8 cellular contexts compared by ENCODE assay signal in the genomic region with DNA sequence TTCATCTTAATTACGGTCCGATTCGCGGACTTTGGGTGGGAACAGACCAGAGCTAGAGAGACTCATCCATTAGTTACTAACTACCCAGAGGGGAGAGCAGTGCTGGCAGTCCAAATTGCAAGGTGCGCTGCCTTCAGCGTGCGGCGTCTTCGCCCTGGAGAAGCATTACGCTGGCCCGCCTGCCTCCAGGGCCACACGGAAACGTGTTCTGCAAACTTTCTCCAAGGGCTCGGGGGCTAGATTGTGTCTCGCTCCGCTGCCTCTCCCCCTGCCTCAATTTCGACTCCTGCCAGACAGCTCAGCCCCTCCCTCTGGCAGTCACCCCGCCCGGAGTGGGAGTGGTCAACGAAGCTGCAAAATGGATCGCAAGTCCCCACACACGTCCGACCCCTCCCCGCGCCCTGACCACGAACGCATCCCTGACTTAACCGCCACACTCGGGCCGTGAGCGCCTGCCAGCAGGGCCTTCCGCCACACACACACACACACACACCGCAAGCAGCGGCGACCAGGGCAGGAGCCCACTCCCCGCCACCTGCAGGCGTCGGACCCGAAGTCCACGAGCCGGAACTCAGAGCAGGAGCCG. TPM values are rescaled to one million over a fixed set of nuclear protein-coding genes. Genes with fewer than 3 reads are reported as not detected.
DNase-seq lines count a peak whose midpoint lies in the region; ATAC-seq lines count a peak whose summit lies in the region.
"Had no signal": no experiment of that assay in that cellular context is flagged by ENCODE, and none has a peak within 500 bp of the region (broad histone marks: within the 10 kb centered on the region; RNA-seq: fewer than 3 reads in every experiment).

No MANE protein-coding gene starts in this region.

- H3K9ac ChIP-seq in ES-I3 (ENCODE audit: low read depth, low read length) (peak overlapping the region; percentile 41; the same call in 1 of the 2 replicates), HUES6 (ENCODE audit: low read length) (no peak overlapping the region)

- H3K4me3 Mint-ChIP-seq in central memory CD8-positive, alpha-beta T cell = peak overlapping the region; percentile 50

- H3K27me3 ChIP-seq in HUES6 (ENCODE audit: control insufficient read depth, insufficient read depth, low read length) (peaks cover 88% of the 10 kb centered on the region), neuron (ENCODE audit: insufficient read depth, low read length) (peaks cover 57% of the 10 kb centered on the region)

- H3K36me3 Mint-ChIP-seq in central memory CD8-positive, alpha-beta T cell (ENCODE audit: insufficient read depth) = peaks cover 2% of the 10 kb centered on the region

- H3K9me3 ChIP-seq in ES-I3 (ENCODE audit: control insufficient read depth, insufficient read depth, low read length) = no peaks in the 10 kb centered on the region
- no peaks in the 10 kb centered on the region for H3K9me3 ChIP-seq in HUES6 (ENCODE audit: control insufficient read depth, insufficient read depth, low read depth, low read length)
- no peaks in the 10 kb centered on the region for H3K9me3 ChIP-seq in neuron (ENCODE audit: low read length)
- H3K9me3 ChIP-seq: vagina had no signal

- ATAC-seq in central memory CD8-positive, alpha-beta T cell (replicated peaks; ENCODE audit: extremely low read depth, poor library complexity, severe bottlenecking) = no peak

- H3K27ac Mint-ChIP-seq in central memory CD8-positive, alpha-beta T cell (ENCODE audit: low read depth) = no peak overlapping the region

- DNase-seq in central memory CD8-positive, alpha-beta T cell (ENCODE audit: low spot score in 2 of 2) = no peak
- no peak for DNase-seq in activated gamma-delta T cell (lab: John Stamatoyannopoulos, UW)
- DNase-seq in anterior cingulate cortex (lab: John Stamatoyannopoulos, UW) = no peak
- no peak for DNase-seq in mucosa of gallbladder (ENCODE audit: low spot score)

- H3K9me3 Mint-ChIP-seq in central memory CD8-positive, alpha-beta T cell = no peaks in the 10 kb centered on the region

- H3K27ac ChIP-seq in HUES6 (ENCODE audit: low read depth, low read length) = no peak overlapping the region
- H3K27ac ChIP-seq: vagina had no signal

- H3K4me1 Mint-ChIP-seq in central memory CD8-positive, alpha-beta T cell = peaks cover 9% of the 10 kb centered on the region

- peak overlapping the region; percentile 43 for H2AFZ ChIP-seq in neuron (ENCODE audit: low read depth, low read length)

- H3K4me1 ChIP-seq in ES-I3 (ENCODE audit: insufficient read depth, low read length) (no peaks in the 10 kb centered on the region), HUES6 (ENCODE audit: control insufficient read depth, insufficient read depth, low read length) (peaks cover 6% of the 10 kb centered on the region; the same call in 1 of the 2 replicates), neuron (ENCODE audit: insufficient read depth, low read length) (no peaks in the 10 kb centered on the region)

- H3K4me3 ChIP-seq in HUES6 (ENCODE audit: low read depth, low read length) (peak overlapping the region; percentile 57), neuron (ENCODE audit: low read length) (peak overlapping the region; percentile 25)

- H3K36me3 ChIP-seq in ES-I3 (ENCODE audit: insufficient read depth, low read length) (no peaks in the 10 kb centered on the region), HUES6 (ENCODE audit: control insufficient read depth, insufficient read depth, low read length) (no peaks in the 10 kb centered on the region), neuron (ENCODE audit: insufficient read depth, low read length) (no peaks in the 10 kb centered on the region)
- H3K36me3 ChIP-seq: vagina had no signal

- H3K27me3 Mint-ChIP-seq in central memory CD8-positive, alpha-beta T cell = peaks cover 81% of the 10 kb centered on the region

RNA-seq across cellular contexts. Expression of a gene that starts 47.0 kb away (rescaled TPM):
- total RNA-seq in mucosa of gallbladder = 7.1 TPM
